Comparison of ENCODE assay signal across 3 cellular contexts in genomic region chr18:8498905-8499304, GRCh38.
"Had no signal": no experiment of that assay in that cellular context is flagged by ENCODE, and none has a peak within 500 bp of the region (broad histone marks: within the 10 kb centered on the region; RNA-seq: fewer than 3 reads in every experiment).

No MANE protein-coding gene starts in this region.

- H3K4me3 ChIP-seq: GM12878 had no signal

- ATAC-seq: GM12878 had no signal

- DNase-seq: GDM1, GF-D8 had no signal
